19 cellular contexts compared by ENCODE assay signal in the genomic region with DNA sequence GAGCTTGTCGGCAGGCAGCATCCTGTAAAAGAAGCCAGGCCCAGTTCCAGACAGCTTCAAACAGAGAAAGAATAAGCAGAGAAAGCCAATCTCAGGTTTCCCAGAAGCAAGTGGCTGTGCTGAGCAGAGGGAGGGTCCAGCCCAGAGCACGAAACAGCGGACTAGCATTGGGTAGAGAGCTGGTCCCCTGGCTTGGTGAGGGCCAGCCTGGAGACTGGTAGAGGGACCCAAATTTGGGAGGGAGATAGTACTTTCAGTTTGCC. TPM values are rescaled to one million over a fixed set of nuclear protein-coding genes. Genes with fewer than 3 reads are reported as not detected.
A peak's percentile ranks its signal among the peaks of the same experiment; 100 is the strongest.
DNase-seq lines count a peak whose midpoint lies in the region; ATAC-seq and TF ChIP-seq lines count a peak whose summit lies in the region.
"Had no signal": no experiment of that assay in that cellular context is flagged by ENCODE, and none has a peak within 500 bp of the region (broad histone marks: within the 10 kb centered on the region; RNA-seq: fewer than 3 reads in every experiment).

No MANE protein-coding gene starts in this region.

- H3K36me3 ChIP-seq in mesodermal cell (ENCODE audit: control insufficient read depth, insufficient read depth, low read length): no peaks in the 10 kb centered on the region
- H3K36me3 ChIP-seq: adrenal gland, BLaER1, gastrocnemius medialis had no signal

- 51% methylated on average over 3 of the region's 3 CpGs for WGBS in right cardiac atrium
- WGBS in mesodermal cell (ENCODE audit: insufficient coverage in 2 of 2), 2 experiments: 46 to 48% methylated on average over 3 of the region's 3 CpGs

- POLR2A ChIA-PET in CD4-positive, alpha-beta T cell (lab: Charles Lee): no interaction called here

- H3K27ac Mint-ChIP-seq in CD4-positive, alpha-beta T cell: no peak overlapping the region
- H3K27ac Mint-ChIP-seq: natural killer cell treated with Interleukin-12 subunit alpha and Interleukin-12 subunit beta and Interleukin-15 and Interleukin-18, amount 100 ng/mL, for 72 hours had no signal

- intact Hi-C loops in right cardiac atrium (cut with DNase I) (loop anchor here (2.0 to 10.0 kb wide), 5 partner anchors 64 to 360 kb away; partner anchors contain the start of gene B3GNT6 (in 1 of the 4)), left cardiac atrium (cut with DNase I) (loop anchor here in 1 of 2 donors (2.0 to 10.0 kb wide), 2 partner anchors 64 to 180 kb away; no protein-coding TSS in a partner anchor)
- intact Hi-C loops in CD4-positive, alpha-beta T cell (cut with DNase I, micrococcal nuclease): loop anchor here (2.0 to 10.0 kb wide), 2 partner anchors 184 to 880 kb away; no protein-coding TSS in a partner anchor

- H3K4me1 Mint-ChIP-seq in CD4-positive, alpha-beta T cell (ENCODE audit: low read depth): no peaks in the 10 kb centered on the region

- H3K4me1 ChIP-seq in right cardiac atrium (ENCODE audit: control insufficient read depth, insufficient read depth, low read length) (no peaks in the 10 kb centered on the region), mesodermal cell (ENCODE audit: control insufficient read depth, insufficient read depth, low read length, poor library complexity, severe bottlenecking) (peaks cover 20% of the 10 kb centered on the region)
- H3K4me1 ChIP-seq: adrenal gland, BLaER1, gastrocnemius medialis had no signal

- no peaks in the 10 kb centered on the region for H3K9me3 Mint-ChIP-seq in CD4-positive, alpha-beta T cell
- H3K9me3 Mint-ChIP-seq: natural killer cell treated with Interleukin-12 subunit alpha and Interleukin-12 subunit beta and Interleukin-15 and Interleukin-18, amount 100 ng/mL, for 72 hours had no signal

- H3K27me3 ChIP-seq in right cardiac atrium (ENCODE audit: control insufficient read depth, insufficient read depth): no peaks in the 10 kb centered on the region
- no peaks in the 10 kb centered on the region for H3K27me3 ChIP-seq in CD4-positive, alpha-beta T cell (ENCODE audit: control insufficient read depth, insufficient read depth, low read length)
- H3K27me3 ChIP-seq: adrenal gland, BLaER1, gastrocnemius medialis had no signal

- no peak for DNase-seq in right cardiac atrium
- no peak for DNase-seq in left cardiac atrium
- peak; percentile 27 for DNase-seq in cerebellum (ENCODE audit: low spot score)
- DNase-seq in CD4-positive, alpha-beta T cell: no peak
- no peak for DNase-seq in stimulated activated CD4-positive, alpha-beta T cell treated with anti-CD3 and anti-CD28 coated beads, Interleukin-12 subunit alpha, Interleukin-12 subunit beta, amount 100 ng/mL, for 4 hours
- DNase-seq in T-helper 9 cell: no peak
- no peak for DNase-seq in NCI-H2196 treated with DMSO at 0.1 percent for 48 hours (lab: John Stamatoyannopoulos, UW; ENCODE audit: unreplicated experiment)
- DNase-seq: activated CD4-positive, alpha-beta T cell treated with anti-CD3 and anti-CD28 coated beads, Interleukin-2, amount 50 U/mL, for 48 hours; activated gamma-delta T cell treated with Interleukin-2 at 50 U/mL for 16 hours; adrenal gland; caudate nucleus; gastrocnemius medialis; Kasumi-1; NCI-H187 treated with DMSO at 0.1 percent for 48 hours; NCI-H446 treated with DMSO at 0.1 percent for 48 hours; NK-92 treated with Interleukin-12 subunit alpha and Interleukin-12 subunit beta, amount 100 ng/mL, for 24 hours had no signal

- no peak overlapping the region for H3K4me3 ChIP-seq in right cardiac atrium (ENCODE audit: low read length)
- H3K4me3 ChIP-seq in mesodermal cell (ENCODE audit: extremely low read depth, insufficient read depth, low read length, poor library complexity, severe bottlenecking): no peak overlapping the region
- H3K4me3 ChIP-seq: adrenal gland, BLaER1, gastrocnemius medialis had no signal

- CTCF ChIA-PET in CD4-positive, alpha-beta T cell (lab: Charles Lee): no interaction called here

- no peak for TF ChIP-seq CTCF in CD4-positive, alpha-beta T cell (IDR thresholded peaks at IDR 0.05)

- H3K9me3 ChIP-seq in right cardiac atrium (ENCODE audit: control insufficient read depth, low read length) (no peaks in the 10 kb centered on the region), mesodermal cell (ENCODE audit: control insufficient read depth, low read length) (no peaks in the 10 kb centered on the region)
- H3K9me3 ChIP-seq in CD4-positive, alpha-beta T cell (ENCODE audit: control insufficient read depth, low read length): no peaks in the 10 kb centered on the region
- H3K9me3 ChIP-seq: adrenal gland, BLaER1, gastrocnemius medialis had no signal

- ATAC-seq in right cardiac atrium (peak; percentile 21), left cardiac atrium (no peak)
- no peak for ATAC-seq in CD4-positive, alpha-beta T cell (ENCODE audit: poor library complexity)
- ATAC-seq: gastrocnemius medialis; natural killer cell treated with Interleukin-12 subunit alpha and Interleukin-12 subunit beta and Interleukin-15 and Interleukin-18, amount 100 ng/mL, for 72 hours had no signal

- H3K4me3 Mint-ChIP-seq in CD4-positive, alpha-beta T cell: no peak overlapping the region
- H3K4me3 Mint-ChIP-seq: natural killer cell treated with Interleukin-12 subunit alpha and Interleukin-12 subunit beta and Interleukin-15 and Interleukin-18, amount 100 ng/mL, for 72 hours had no signal

- H3K27ac ChIP-seq in right cardiac atrium (ENCODE audit: low read length) (no peak overlapping the region), mesodermal cell (ENCODE audit: low read depth, low read length, severe bottlenecking) (peak overlapping the region; percentile 0)
- H3K27ac ChIP-seq in CD4-positive, alpha-beta T cell (ENCODE audit: low read depth, low read length): no peak overlapping the region
- H3K27ac ChIP-seq: adrenal gland, BLaER1, gastrocnemius medialis had no signal

- no peaks in the 10 kb centered on the region for H3K27me3 Mint-ChIP-seq in CD4-positive, alpha-beta T cell

- no peaks in the 10 kb centered on the region for H3K36me3 Mint-ChIP-seq in CD4-positive, alpha-beta T cell (ENCODE audit: low read depth)
- H3K36me3 Mint-ChIP-seq: natural killer cell treated with Interleukin-12 subunit alpha and Interleukin-12 subunit beta and Interleukin-15 and Interleukin-18, amount 100 ng/mL, for 72 hours had no signal

RNA-seq across cellular contexts. Expression of gene TSKU, which starts 48.0 kb away (rescaled TPM):
- total RNA-seq in right cardiac atrium (10 to 100 TPM; 10.6 to 26.8 (median 15.3) TPM), left cardiac atrium (10 to 100 TPM; 27.7 to 33.3 TPM), cerebellum (6.7 TPM)
- polyA plus RNA-seq in right cardiac atrium: 14.1 TPM
- 33.1 TPM for polyA plus RNA-seq in mesodermal cell (2013, experiment 1 of 2)
- polyA plus RNA-seq in mesodermal cell (2013, experiment 2 of 2): 33.0 TPM
- under 1 TPM in 1 of 2 experiments, not detected in 1; 0.06 TPM for total RNA-seq in CD4-positive, alpha-beta T cell
- total RNA-seq: natural killer cell treated with Interleukin-12 subunit alpha and Interleukin-12 subunit beta and Interleukin-15 and Interleukin-18, amount 100 ng/mL, for 72 hours had no signal

Comparison
In these comparisons a context has a peak if more than half of its experiments do, and no peak if none do; other contexts are left out.
1. ATAC-seq: peak in right cardiac atrium (2 of 2); none in left cardiac atrium (0 of 2) and CD4-positive, alpha-beta T cell (single experiment).